ENCODE assay signal across 8 cellular contexts in the genomic region with DNA sequence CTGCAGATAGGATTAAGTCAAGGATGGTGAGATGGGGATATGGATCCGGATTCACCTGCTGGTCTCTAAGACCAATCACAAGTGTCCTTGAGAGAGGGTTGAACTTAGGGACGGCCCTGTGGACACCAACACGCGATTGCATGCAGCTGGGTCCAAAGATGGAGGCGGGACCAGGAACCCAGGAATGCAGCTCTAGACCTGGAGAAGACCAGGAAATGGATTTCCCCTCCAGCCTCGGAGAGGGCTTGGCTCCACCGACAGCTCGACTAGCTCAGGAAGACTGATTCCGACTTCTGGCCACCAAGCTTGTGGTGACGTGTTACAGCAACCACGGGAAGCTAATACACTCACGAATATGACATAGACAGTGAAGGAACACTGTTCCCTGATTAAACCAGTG. TPM values are rescaled to one million over a fixed set of nuclear protein-coding genes. Genes with fewer than 3 reads are reported as not detected.
"Had no signal": no experiment of that assay in that cellular context is flagged by ENCODE, and none has a peak within 500 bp of the region (broad histone marks: within the 10 kb centered on the region; RNA-seq: fewer than 3 reads in every experiment).

No MANE protein-coding gene starts in this region.

- ATAC-seq: HCT116, K562 had no signal

- H3K27ac Mint-ChIP-seq: HFFc6 had no signal

- DNase-seq: GM23248, GOT3, H7, HFFc6, IMR-90 had no signal

- H3K4me3 Mint-ChIP-seq: HFFc6 had no signal

RNA-seq across cellular contexts. Expression of a gene that starts 4.7 kb away (rescaled TPM):
- total RNA-seq: GM23248, HFFc6, HT-29, IMR-90, K562 had no signal
